ENCODE assay signal across 1 cellular context in genomic region chr7:20222219-20222828, GRCh38.
TF ChIP-seq lines count a peak whose summit lies in the region.

No MANE protein-coding gene starts in this region.

TF ChIP-seq in GM12878, 131 proteins besides CTCF, POLR2A, EP300 and RAD21 (continued from another document):
- TF ChIP-seq BCLAF1 (IDR thresholded peaks at IDR 0.05): no peak
- no peak for TF ChIP-seq LARP7 (IDR thresholded peaks at IDR 0.05)
- TF ChIP-seq MTA2 (IDR thresholded peaks at IDR 0.05; ENCODE audit: low read depth): 0 out of 2 replicates have a peak, but pooled peaks have one; percentile 22
- no peak for TF ChIP-seq PAX8 (IDR thresholded peaks at IDR 0.05)
- TF ChIP-seq WRNIP1 (IDR thresholded peaks at IDR 0.05; ENCODE audit: borderline replicate concordance, low read depth, low read length): 0 out of 2 replicates have a peak, but pooled peaks have one; percentile 57
- peak; percentile 70; the same call in 1 of the 2 replicates for TF ChIP-seq MLLT1 (IDR thresholded peaks at IDR 0.05)
- TF ChIP-seq DPF2 (IDR thresholded peaks at IDR 0.05): 0 out of 2 replicates have a peak, but pooled peaks have one; percentile 25
- TF ChIP-seq RUNX3 (IDR thresholded peaks at IDR 0.05; ENCODE audit: low read length): no peak
- no peak for TF ChIP-seq ELK1 (IDR thresholded peaks at IDR 0.05; ENCODE audit: low read depth, low read length)
- peak; percentile 36; the same call in 1 of the 2 replicates for TF ChIP-seq IKZF1 (conservative IDR thresholded peaks at IDR 0.05)
- TF ChIP-seq CEBPB (IDR thresholded peaks at IDR 0.05; ENCODE audit: borderline replicate concordance in 1 of 2, low read depth in 2 of 2, low read length in 2 of 2): no peak
- TF ChIP-seq CBX3 (IDR thresholded peaks at IDR 0.05; ENCODE audit: borderline replicate concordance, low read depth): no peak
TF ChIP-seq in GM12878: peak in this region for 6.
